13 cellular contexts compared by ENCODE assay signal in the genomic region with DNA sequence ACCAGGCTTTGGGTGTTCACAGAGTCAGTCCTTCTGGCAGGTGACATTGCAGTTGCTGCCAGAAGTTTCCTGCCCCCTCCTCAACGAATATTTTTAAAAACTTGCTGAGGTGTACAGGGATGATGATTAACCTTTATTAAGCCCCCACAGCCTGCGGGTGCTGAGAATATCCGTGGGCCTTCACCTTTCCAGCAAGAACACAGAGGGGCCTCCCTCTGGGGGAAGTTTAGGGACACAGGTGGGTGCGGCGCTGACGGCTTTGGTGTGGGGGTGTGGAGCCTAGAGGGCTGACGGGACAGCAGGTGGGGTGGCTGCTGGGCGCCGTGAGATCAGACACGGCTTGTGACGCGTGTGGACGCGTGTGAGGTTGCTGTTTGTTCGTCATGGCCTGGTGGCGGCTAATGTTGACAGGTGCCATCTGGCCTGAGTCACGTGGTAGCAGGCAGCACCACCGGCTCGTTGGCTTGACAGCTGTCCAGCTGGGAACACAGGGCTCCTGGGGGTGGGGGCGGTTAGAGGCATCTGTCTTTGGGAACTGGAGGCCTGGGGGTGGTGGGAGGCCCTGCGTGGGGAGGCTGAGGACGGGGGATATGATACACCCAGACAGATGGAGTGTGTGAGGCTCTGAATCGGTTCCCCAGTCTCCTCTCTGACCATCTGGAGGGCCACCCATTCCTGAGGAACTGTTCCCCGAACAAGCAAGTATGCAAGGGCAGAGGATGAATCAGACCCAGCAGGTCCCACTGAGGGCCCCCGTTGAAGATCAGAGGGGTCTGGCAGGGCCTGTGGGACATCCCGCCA. TPM values are rescaled to one million over a fixed set of nuclear protein-coding genes. Genes with fewer than 3 reads are reported as not detected.
A peak's percentile ranks its signal among the peaks of the same experiment; 100 is the strongest.
DNase-seq lines count a peak whose midpoint lies in the region; ATAC-seq and TF ChIP-seq lines count a peak whose summit lies in the region.
"Had no signal": no experiment of that assay in that cellular context is flagged by ENCODE, and none has a peak within 500 bp of the region (broad histone marks: within the 10 kb centered on the region; RNA-seq: fewer than 3 reads in every experiment).

No MANE protein-coding gene starts in this region.

- intact Hi-C loops in Right ventricle myocardium inferior (cut with DNase I) (no loop called here), stomach (cut with DNase I; ENCODE audit: low total_unique reads) (no loop called here), posterior vena cava (cut with DNase I) (no loop called here)

- H3K9me3 ChIP-seq in right atrium auricular region (no peaks in the 10 kb centered on the region), stomach (no peaks in the 10 kb centered on the region)

- H3K4me3 ChIP-seq in right atrium auricular region (no peak overlapping the region), stomach (no peak overlapping the region)

- TF ChIP-seq POLR2A in stomach (IDR thresholded peaks at IDR 0.05): no peak

- ATAC-seq in Right ventricle myocardium inferior (no peak), foreskin keratinocyte (peak; percentile 8)
- ATAC-seq: stimulated activated naive B cell treated with anti-CD40 and anti-IgM and Interleukin-4, amounts not matched to agents 10 μg/mL and 1 μg/mL and 100 μg/mL, for 72 hours had no signal

- H3K27me3 ChIP-seq in right atrium auricular region: no peaks in the 10 kb centered on the region
- peaks cover 4% of the 10 kb centered on the region for H3K27me3 ChIP-seq in foreskin keratinocyte
- H3K27me3 ChIP-seq in stomach: peaks cover 0 to 4% (median 0%) of the 10 kb centered on the region in 3 donors

- 45 to 71% (median 52%) methylated on average over 17 to 26 of the region's 26 CpGs for WGBS in stomach, 5 donors

- no peak overlapping the region for H3K27ac ChIP-seq in right atrium auricular region
- no peak overlapping the region for H3K27ac ChIP-seq in foreskin keratinocyte
- peak overlapping the region in 1 of 5 donors; percentile 41 for H3K27ac ChIP-seq in stomach

- H3K36me3 ChIP-seq in right atrium auricular region (no peaks in the 10 kb centered on the region), stomach (no peaks in the 10 kb centered on the region)

- DNase-seq in Right ventricle myocardium inferior (ENCODE audit: missing footprints): peak; percentile 64
- no peak for DNase-seq in right atrium auricular region (ENCODE audit: low spot score)
- peak; percentile 89 for DNase-seq in NCI-H524 treated with DMSO at 0.1 percent for 48 hours (lab: John Stamatoyannopoulos, UW)
- DNase-seq in foreskin keratinocyte: no peak
- DNase-seq in stomach: peak; percentile 60
- no peak for DNase-seq in NK-92 (lab: John Stamatoyannopoulos, UW; ENCODE audit: unreplicated experiment)
- no peak for DNase-seq in posterior vena cava (ENCODE audit: low spot score)
- DNase-seq in germinal center (ENCODE audit: low spot score): no peak
- DNase-seq: GOT3; immature natural killer cell; stimulated activated CD4-positive, alpha-beta T cell treated with anti-CD3 and anti-CD28 coated beads, Interleukin-4, amount 100 ng/mL, for 4 hours; stimulated activated naive B cell treated with anti-CD40 and anti-IgM and Interleukin-4, amounts not matched to agents 10 μg/mL and 1 μg/mL and 100 μg/mL, for 72 hours had no signal

- H3K4me1 ChIP-seq in right atrium auricular region: no peaks in the 10 kb centered on the region
- H3K4me1 ChIP-seq in foreskin keratinocyte: no peaks in the 10 kb centered on the region
- H3K4me1 ChIP-seq in stomach: peaks cover 0 to under 1% (median 0%) of the 10 kb centered on the region in 4 donors

- TF ChIP-seq EP300 in stomach (IDR thresholded peaks at IDR 0.05): no peak

- TF ChIP-seq CTCF in right atrium auricular region (IDR thresholded peaks at IDR 0.05): no peak
- no peak for TF ChIP-seq CTCF in foreskin keratinocyte (conservative IDR thresholded peaks at IDR 0.05)
- TF ChIP-seq CTCF in stomach (IDR thresholded peaks at IDR 0.05): no peak

RNA-seq across cellular contexts. Expression of a gene that starts 12.5 kb away (rescaled TPM):
- 0.60 TPM for total RNA-seq in Right ventricle myocardium inferior
- 1 to 10 TPM in 1 of 2 donors, under 1 TPM in 1; 0.37 to 1.1 TPM for total RNA-seq in right atrium auricular region
- 0.07 TPM in 1 of 2 replicates, not detected in the other for total RNA-seq in foreskin keratinocyte
- 0.02 and 0.06 TPM in 2 replicates for polyA plus RNA-seq in foreskin keratinocyte
- 1 to 10 TPM in 1 of 5 donors, under 1 TPM in 2, not detected in 2; 0.43 to 1.3 (median 0.92) TPM for total RNA-seq in stomach
- polyA plus RNA-seq in stomach: under 1 TPM; 0.44 to 0.76 (median 0.73) TPM
- 1 to 10 TPM; 1.5 to 1.6 TPM for total RNA-seq in posterior vena cava
- total RNA-seq: mononuclear cell had no signal
- polyA plus RNA-seq: immature natural killer cell had no signal

Comparison
In these comparisons a context has a peak if more than half of its experiments do, and no peak if none do; other contexts are left out.
1. DNase-seq: peak in Right ventricle myocardium inferior (single experiment), NCI-H524 treated with DMSO at 0.1 percent for 48 hours (single experiment) and stomach (single experiment); none in right atrium auricular region (single experiment), foreskin keratinocyte (0 of 2), NK-92 (single experiment), posterior vena cava (single experiment) and germinal center (single experiment).